Comparison of ENCODE assay signal across 14 cellular contexts in genomic region chr7:36615877-36616276, GRCh38.
A peak's percentile ranks its signal among the peaks of the same experiment; 100 is the strongest.
DNase-seq lines count a peak whose midpoint lies in the region; ATAC-seq and TF ChIP-seq lines count a peak whose summit lies in the region.
"Had no signal": no experiment of that assay in that cellular context is flagged by ENCODE, and none has a peak within 500 bp of the region (broad histone marks: within the 10 kb centered on the region; RNA-seq: fewer than 3 reads in every experiment).

No MANE protein-coding gene starts in this region.

- peak overlapping the region; percentile 4 to 82 for H3K27ac Mint-ChIP-seq in effector memory CD8-positive, alpha-beta T cell
- H3K27ac Mint-ChIP-seq in osteocyte (ENCODE audit: unreplicated experiment), result no peak overlapping the region

- WGBS in neuronal stem cell (ENCODE audit: extremely low coverage in 2 of 2, insufficient read length in 2 of 2, insufficient replicate concordance in 1 of 2), 2 donors, result no CpG with 5 or more reads among the region's 8 CpGs

- no peak overlapping the region for H2BK12ac ChIP-seq in neuronal stem cell (ENCODE audit: low read length)

- no peak overlapping the region for H2AK5ac ChIP-seq in neuronal stem cell (ENCODE audit: low read depth, low read length)

- no peak overlapping the region for H2BK15ac ChIP-seq in neuronal stem cell (ENCODE audit: low read length)

- no peak overlapping the region for H4K8ac ChIP-seq in neuronal stem cell (ENCODE audit: low read depth, low read length)

- H3K36me3 Mint-ChIP-seq in effector memory CD8-positive, alpha-beta T cell (ENCODE audit: insufficient read depth), result peaks cover 66% of the 10 kb centered on the region
- no peaks in the 10 kb centered on the region for H3K36me3 Mint-ChIP-seq in osteocyte (ENCODE audit: unreplicated experiment)

- no peak overlapping the region for H2BK120ac ChIP-seq in neuronal stem cell (ENCODE audit: low read depth, low read length)

- peak overlapping the region; percentile 62 for H2AFZ ChIP-seq in neuronal stem cell (ENCODE audit: low read length)

- H2BK5ac ChIP-seq in neuronal stem cell (ENCODE audit: low read length), result no peak overlapping the region

- no peak overlapping the region for H3K4ac ChIP-seq in neuronal stem cell (ENCODE audit: low read length)

- H3K4me2 ChIP-seq in neuronal stem cell (ENCODE audit: insufficient read depth, low read length, poor library complexity, severe bottlenecking), result no peak overlapping the region

- H3K9ac ChIP-seq in neuronal stem cell (ENCODE audit: low read depth, low read length, poor library complexity), result no peak overlapping the region

- H3K36me3 ChIP-seq in H7 (replicated peaks; ENCODE audit: control insufficient read depth, insufficient read depth, low read length), result no peaks in the 10 kb centered on the region
- H3K36me3 ChIP-seq in neuronal stem cell (replicated peaks in 1 of 2; ENCODE audit: control insufficient read depth in 2 of 2, insufficient read depth in 2 of 2, low read length in 2 of 2), result no peaks in the 10 kb centered on the region

- TF ChIP-seq CTCF in osteocyte (IDR thresholded peaks at IDR 0.05), result no peak

- DNase-seq in COLO668 (lab: John Stamatoyannopoulos, UW; ENCODE audit: unreplicated experiment), result peak; percentile 76
- DNase-seq in H7, result peak; percentile 46
- no peak for DNase-seq in effector memory CD8-positive, alpha-beta T cell
- DNase-seq in neuronal stem cell (ENCODE audit: low spot score), result no peak
- DNase-seq in osteocyte (ENCODE audit: extremely low spot score, unreplicated experiment), result no peak
- no peak for DNase-seq in AG20443 (ENCODE audit: low spot score)
- DNase-seq: AML-193, Karpas-422, MM.1S, NCI-H446 treated with DMSO at 0.1 percent for 48 hours, NCI-H82, SHP77 had no signal

- no peaks in the 10 kb centered on the region for H3K9me3 ChIP-seq in neuronal stem cell (replicated peaks in 1 of 2; ENCODE audit: control insufficient read depth in 2 of 2, insufficient read depth in 1 of 2, low read depth in 1 of 2, low read length in 2 of 2)

- peak overlapping the region; percentile 40 for H3K18ac ChIP-seq in neuronal stem cell (ENCODE audit: low read length)

- no peak for ATAC-seq in effector memory CD8-positive, alpha-beta T cell (replicated peaks)
- ATAC-seq in HG03354 (IDR thresholded peaks at IDR 0.05; ENCODE audit: poor library complexity, severe bottlenecking, unreplicated experiment), result no peak
- ATAC-seq: SK-N-SH treated with all-trans-retinoic acid at 6 μM for 48 hours had no signal

- no peak overlapping the region for H4K91ac ChIP-seq in neuronal stem cell (ENCODE audit: low read depth, low read length, poor library complexity)

- no peak overlapping the region for H3K27ac ChIP-seq in neuronal stem cell (replicated peaks; ENCODE audit: low read length)

- peaks cover 5 to 8% of the 10 kb centered on the region in 2 donors for H3K4me1 Mint-ChIP-seq in effector memory CD8-positive, alpha-beta T cell (ENCODE audit: low read depth in 2 of 2)
- H3K4me1 Mint-ChIP-seq in osteocyte (ENCODE audit: unreplicated experiment), result no peaks in the 10 kb centered on the region

- no peak overlapping the region for H3K4me3 Mint-ChIP-seq in effector memory CD8-positive, alpha-beta T cell
- H3K4me3 Mint-ChIP-seq in osteocyte (ENCODE audit: unreplicated experiment), result no peak overlapping the region

- no peak overlapping the region for H3K4me3 ChIP-seq in H7 (ENCODE audit: insufficient read depth, low read depth, low read length)
- H3K4me3 ChIP-seq in neuronal stem cell (ENCODE audit: low read length in 2 of 2), result no peak overlapping the region

- no peaks in the 10 kb centered on the region for H3K79me1 ChIP-seq in neuronal stem cell (ENCODE audit: low read depth, low read length)

- no peak overlapping the region for H3K23ac ChIP-seq in neuronal stem cell (ENCODE audit: low read depth, low read length, poor library complexity)

- H3K27me3 ChIP-seq in H7 (ENCODE audit: control insufficient read depth, insufficient read depth, low read length) (no peaks in the 10 kb centered on the region), neuronal stem cell (ENCODE audit: control insufficient read depth in 3 of 3, insufficient read depth in 3 of 3, low read depth in 1 of 3, low read length in 3 of 3) (no peaks in the 10 kb centered on the region)

- peaks cover 11 to 12% of the 10 kb centered on the region in 2 donors for H3K4me1 ChIP-seq in neuronal stem cell (ENCODE audit: control insufficient read depth in 2 of 2, insufficient read depth in 1 of 2, low read depth in 1 of 2, low read length in 2 of 2)

- H3K14ac ChIP-seq in neuronal stem cell (ENCODE audit: low read length), result no peak overlapping the region

- no peaks in the 10 kb centered on the region for H3K27me3 Mint-ChIP-seq in effector memory CD8-positive, alpha-beta T cell
- peaks cover 39% of the 10 kb centered on the region for H3K27me3 Mint-ChIP-seq in osteocyte (ENCODE audit: unreplicated experiment)

- no peaks in the 10 kb centered on the region for H3K9me3 Mint-ChIP-seq in effector memory CD8-positive, alpha-beta T cell
- H3K9me3 Mint-ChIP-seq in osteocyte (ENCODE audit: unreplicated experiment), result no peaks in the 10 kb centered on the region

Comparison
In these comparisons a context has a peak if more than half of its experiments do, and no peak if none do; other contexts are left out.
1. DNase-seq: peak in COLO668 (single experiment) and H7 (single experiment); none in effector memory CD8-positive, alpha-beta T cell (0 of 3), neuronal stem cell (single experiment), osteocyte (single experiment) and AG20443 (single experiment).